23 cellular contexts compared by ENCODE assay signal in genomic region chr5:174094857-174095606, GRCh38. TPM values are rescaled to one million over a fixed set of nuclear protein-coding genes. Genes with fewer than 3 reads are reported as not detected.
"Had no signal": no experiment of that assay in that cellular context is flagged by ENCODE, and none has a peak within 500 bp of the region (broad histone marks: within the 10 kb centered on the region; RNA-seq: fewer than 3 reads in every experiment).

No MANE protein-coding gene starts in this region.

- H3K4me3 Mint-ChIP-seq: activated B cell treated with CpG ODN at 0.5 μM for 24 hours; activated CD4-positive, alpha-beta memory T cell treated with anti-CD3 and anti-CD28 coated beads, Interleukin-2, amount 10 ng/mL, durations not matched to agents 7 days and 5 days; activated CD8-positive, alpha-beta memory T cell treated with anti-CD3 and anti-CD28 coated beads, Interleukin-2, amount 10 ng/mL, durations not matched to agents 7 days and 5 days; memory B cell; naive B cell; neural crest cell; stimulated activated naive CD8-positive, alpha-beta T cell treated with anti-CD3 and anti-CD28 coated beads, Interleukin-15, Interleukin-2, amounts not matched to agents 100 ng/mL and 50 ng/mL, for 24 hours had no signal

- H3K9me3 Mint-ChIP-seq: activated B cell treated with CpG ODN at 0.5 μM for 24 hours; activated CD4-positive, alpha-beta memory T cell treated with anti-CD3 and anti-CD28 coated beads, Interleukin-2, amount 10 ng/mL, durations not matched to agents 7 days and 5 days; memory B cell; neural crest cell; stimulated activated naive CD8-positive, alpha-beta T cell treated with anti-CD3 and anti-CD28 coated beads, Interleukin-15, Interleukin-2, amounts not matched to agents 100 ng/mL and 50 ng/mL, for 24 hours had no signal

- H3K4me1 Mint-ChIP-seq: activated B cell treated with CpG ODN at 0.5 μM for 24 hours; activated CD4-positive, alpha-beta memory T cell treated with anti-CD3 and anti-CD28 coated beads, Interleukin-2, amount 10 ng/mL, durations not matched to agents 7 days and 5 days; activated CD8-positive, alpha-beta memory T cell treated with anti-CD3 and anti-CD28 coated beads, Interleukin-2, amount 10 ng/mL, durations not matched to agents 7 days and 5 days; memory B cell; neural crest cell had no signal

- H3K27ac Mint-ChIP-seq: activated B cell treated with CpG ODN at 0.5 μM for 24 hours; activated CD4-positive, alpha-beta memory T cell treated with anti-CD3 and anti-CD28 coated beads, Interleukin-2, amount 10 ng/mL, durations not matched to agents 7 days and 5 days; activated CD8-positive, alpha-beta memory T cell treated with anti-CD3 and anti-CD28 coated beads, Interleukin-2, amount 10 ng/mL, durations not matched to agents 7 days and 5 days; memory B cell; naive B cell; progenitor cell of endocrine pancreas; stimulated activated naive CD8-positive, alpha-beta T cell treated with anti-CD3 and anti-CD28 coated beads, Interleukin-15, Interleukin-2, amounts not matched to agents 100 ng/mL and 50 ng/mL, for 24 hours had no signal

- H3K9me3 ChIP-seq: body of pancreas, mucosa of descending colon, right atrium auricular region, tibial nerve had no signal

- H3K79me2 ChIP-seq: hepatocyte had no signal

- H3K36me3 ChIP-seq: right atrium auricular region, tibial nerve had no signal

- DNase-seq: activated B cell treated with CpG ODN at 0.5 μM for 24 hours; activated CD4-positive, alpha-beta memory T cell treated with anti-CD3 and anti-CD28 coated beads, Interleukin-2, amount 10 ng/mL, durations not matched to agents 7 days and 5 days; activated CD4-positive, alpha-beta T cell treated with anti-CD3 and anti-CD28 coated beads for 48 hours; activated CD8-positive, alpha-beta memory T cell treated with anti-CD3 and anti-CD28 coated beads, Interleukin-2, amount 10 ng/mL, durations not matched to agents 7 days and 5 days; activated naive CD4-positive, alpha-beta T cell treated with Interleukin-2 at 50 U/mL for 16 hours; body of pancreas; central memory CD4-positive, alpha-beta T cell; dorsolateral prefrontal cortex; foreskin fibroblast; mucosa of descending colon; naive B cell had no signal

- H3K27me3 ChIP-seq: body of pancreas, dorsolateral prefrontal cortex, hepatocyte, right atrium auricular region, tibial nerve had no signal

- H3K4me2 ChIP-seq: hepatocyte had no signal

- ATAC-seq: activated CD8-positive, alpha-beta memory T cell treated with anti-CD3 and anti-CD28 coated beads, Interleukin-2, amount 10 ng/mL, durations not matched to agents 7 days and 5 days; body of pancreas; mucosa of descending colon had no signal

- H2AFZ ChIP-seq: hepatocyte had no signal

- H3K4me3 ChIP-seq: body of pancreas, dorsolateral prefrontal cortex, hepatocyte, mucosa of descending colon, right atrium auricular region, skin epidermis, tibial nerve had no signal

- H3K36me3 Mint-ChIP-seq: activated CD8-positive, alpha-beta memory T cell treated with anti-CD3 and anti-CD28 coated beads, Interleukin-2, amount 10 ng/mL, durations not matched to agents 7 days and 5 days; memory B cell; naive B cell had no signal

- H3K27ac ChIP-seq: body of pancreas, dorsolateral prefrontal cortex, epithelial cell of prostate, hepatocyte, right atrium auricular region, skin epidermis, tibial nerve had no signal

- H3K27me3 Mint-ChIP-seq: activated B cell treated with CpG ODN at 0.5 μM for 24 hours; activated CD4-positive, alpha-beta memory T cell treated with anti-CD3 and anti-CD28 coated beads, Interleukin-2, amount 10 ng/mL, durations not matched to agents 7 days and 5 days; activated CD8-positive, alpha-beta memory T cell treated with anti-CD3 and anti-CD28 coated beads, Interleukin-2, amount 10 ng/mL, durations not matched to agents 7 days and 5 days had no signal

- H3K4me1 ChIP-seq: body of pancreas, right atrium auricular region, tibial nerve had no signal

RNA-seq across cellular contexts. Expression of gene NSG2, which starts 49.5 kb away (rescaled TPM):
- total RNA-seq: activated B cell treated with CpG ODN at 0.5 μM for 24 hours; activated CD4-positive, alpha-beta memory T cell treated with anti-CD3 and anti-CD28 coated beads, Interleukin-2, amount 10 ng/mL, durations not matched to agents 7 days and 5 days; activated CD8-positive, alpha-beta memory T cell treated with anti-CD3 and anti-CD28 coated beads, Interleukin-2, amount 10 ng/mL, durations not matched to agents 7 days and 5 days; glomerular endothelial cell; osteoblast; tibial nerve had no signal
- polyA plus RNA-seq: hepatocyte, liver had no signal
